ENCODE assay signal across 8 cellular contexts in the genomic region with DNA sequence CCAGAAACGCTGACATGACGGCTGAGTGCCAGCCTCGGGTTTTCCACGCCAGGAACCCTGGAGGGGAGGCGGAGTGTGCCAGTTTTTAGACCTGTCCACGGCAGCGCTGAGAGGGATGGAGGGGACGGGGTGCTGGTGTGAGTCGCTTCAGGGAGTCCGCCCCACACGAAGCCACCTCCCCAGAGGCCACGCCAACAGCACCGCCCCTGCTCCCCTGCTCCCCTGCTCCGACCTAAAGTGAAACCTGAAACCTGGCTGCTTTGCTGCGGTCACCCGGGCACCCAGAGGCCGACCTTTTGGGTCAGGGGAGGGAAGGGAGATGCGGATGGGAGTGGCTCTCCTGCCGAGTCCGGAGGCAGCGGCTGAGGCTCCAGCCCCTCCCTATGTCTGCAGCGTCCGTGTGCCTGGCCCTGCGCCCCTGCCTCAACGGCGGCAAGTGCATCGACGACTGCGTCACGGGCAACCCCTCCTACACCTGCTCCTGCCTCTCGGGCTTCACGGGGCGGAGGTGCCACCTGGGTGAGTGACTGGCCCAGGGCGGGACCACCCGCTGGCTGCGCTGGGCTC. TPM values are rescaled to one million over a fixed set of nuclear protein-coding genes. Genes with fewer than 3 reads are reported as not detected.
A peak's percentile ranks its signal among the peaks of the same experiment; 100 is the strongest.
DNase-seq lines count a peak whose midpoint lies in the region; ATAC-seq and TF ChIP-seq lines count a peak whose summit lies in the region.

No MANE protein-coding gene starts in this region.

- peak overlapping the region; percentile 76 for H3K4me3 Mint-ChIP-seq in activated CD4-positive, alpha-beta T cell treated with anti-CD3 and anti-CD28 coated beads, Interleukin-2, amount 10 ng/mL, durations not matched to agents 24 days and 14 days
- H3K4me3 Mint-ChIP-seq in endodermal cell: peak overlapping the region; percentile 17
- H3K4me3 Mint-ChIP-seq in osteocyte (ENCODE audit: unreplicated experiment): no peak overlapping the region

- H3K9me3 Mint-ChIP-seq in activated CD4-positive, alpha-beta T cell treated with anti-CD3 and anti-CD28 coated beads, Interleukin-2, amount 10 ng/mL, durations not matched to agents 24 days and 14 days: no peaks in the 10 kb centered on the region
- H3K9me3 Mint-ChIP-seq in endodermal cell: no peaks in the 10 kb centered on the region
- no peaks in the 10 kb centered on the region for H3K9me3 Mint-ChIP-seq in osteocyte (ENCODE audit: unreplicated experiment)

- H3K9ac ChIP-seq in endodermal cell (ENCODE audit: extremely low read depth, low read length, poor library complexity, severe bottlenecking): no peak overlapping the region

- H3K27me3 ChIP-seq in endodermal cell (ENCODE audit: control insufficient read depth, insufficient read depth, low read length, poor library complexity, severe bottlenecking) (peaks cover 38% of the 10 kb centered on the region), HAP-1 (ENCODE audit: low read depth) (no peaks in the 10 kb centered on the region; the same call in 1 of the 2 replicates)

- in situ Hi-C loops in HAP-1 (cut with MboI; ENCODE audit: low sequenced_read_pairs): loop anchor here (25.0 kb wide), 1 partner anchor 374 kb away; no protein-coding TSS in a partner anchor

- H3K36me3 ChIP-seq in endodermal cell (ENCODE audit: control insufficient read depth, insufficient read depth, low read length): no peaks in the 10 kb centered on the region
- H3K36me3 ChIP-seq in HAP-1 (replicated peaks): no peaks in the 10 kb centered on the region

- no peak overlapping the region for H3K27ac ChIP-seq in endodermal cell (ENCODE audit: low read depth, low read length)

- intact Hi-C loops in activated CD4-positive, alpha-beta T cell treated with anti-CD3 and anti-CD28 coated beads, Interleukin-2, amount 10 ng/mL, durations not matched to agents 24 days and 14 days (cut with micrococcal nuclease): no loop called here

- peaks cover 6% of the 10 kb centered on the region for H3K4me1 ChIP-seq in endodermal cell (ENCODE audit: control insufficient read depth, insufficient read depth, low read length)
- H3K4me1 ChIP-seq in HAP-1: no peaks in the 10 kb centered on the region

- ATAC-seq in GM19397 (IDR thresholded peaks at IDR 0.05; ENCODE audit: unreplicated experiment) (peak; percentile 61), HG03432 (IDR thresholded peaks at IDR 0.05; ENCODE audit: unreplicated experiment) (peak; percentile 81)

- peaks cover 4% of the 10 kb centered on the region for H3K36me3 Mint-ChIP-seq in activated CD4-positive, alpha-beta T cell treated with anti-CD3 and anti-CD28 coated beads, Interleukin-2, amount 10 ng/mL, durations not matched to agents 24 days and 14 days (ENCODE audit: low read depth)
- no peaks in the 10 kb centered on the region for H3K36me3 Mint-ChIP-seq in endodermal cell (ENCODE audit: low read depth)
- H3K36me3 Mint-ChIP-seq in osteocyte (ENCODE audit: unreplicated experiment): peaks cover 6% of the 10 kb centered on the region

- no peak overlapping the region for H3K27ac Mint-ChIP-seq in activated CD4-positive, alpha-beta T cell treated with anti-CD3 and anti-CD28 coated beads, Interleukin-2, amount 10 ng/mL, durations not matched to agents 24 days and 14 days
- H3K27ac Mint-ChIP-seq in endodermal cell (no peak overlapping the region), osteocyte (ENCODE audit: unreplicated experiment) (no peak overlapping the region)

- H3K4me3 ChIP-seq in endodermal cell (ENCODE audit: low read length) (peak overlapping the region; percentile 35), HAP-1 (no peak overlapping the region)

- H3K9me3 ChIP-seq in endodermal cell (ENCODE audit: control insufficient read depth, low read length): no peaks in the 10 kb centered on the region
- no peaks in the 10 kb centered on the region for H3K9me3 ChIP-seq in HAP-1

- 14 to 21% methylated on average over 11 to 36 of the region's 36 CpGs for WGBS in endodermal cell (ENCODE audit: insufficient coverage in 1 of 2, insufficient read length in 1 of 2), 2 experiments

- peak; percentile 94 for DNase-seq in activated CD4-positive, alpha-beta T cell treated with anti-CD3 and anti-CD28 coated beads, Interleukin-2, amount 10 ng/mL, durations not matched to agents 24 days and 14 days
- DNase-seq in endodermal cell (peak; percentile 87), osteocyte (ENCODE audit: extremely low spot score, unreplicated experiment) (peak; percentile 79), OCI-M1 (lab: John Stamatoyannopoulos, UW) (no peak), HAP-1 (ENCODE audit: low spot score in 2 of 2) (no peak), NK-92 (lab: John Stamatoyannopoulos, UW; ENCODE audit: unreplicated experiment) (no peak)

- TF ChIP-seq CTCF in endodermal cell (conservative IDR thresholded peaks at IDR 0.05) (no peak), osteocyte (IDR thresholded peaks at IDR 0.05) (no peak)

- H3K4me1 Mint-ChIP-seq in activated CD4-positive, alpha-beta T cell treated with anti-CD3 and anti-CD28 coated beads, Interleukin-2, amount 10 ng/mL, durations not matched to agents 24 days and 14 days: peaks cover 21% of the 10 kb centered on the region
- H3K4me1 Mint-ChIP-seq in endodermal cell (no peaks in the 10 kb centered on the region), osteocyte (ENCODE audit: unreplicated experiment) (no peaks in the 10 kb centered on the region)

- peaks cover 3% of the 10 kb centered on the region for H3K27me3 Mint-ChIP-seq in activated CD4-positive, alpha-beta T cell treated with anti-CD3 and anti-CD28 coated beads, Interleukin-2, amount 10 ng/mL, durations not matched to agents 24 days and 14 days
- peaks cover 41% of the 10 kb centered on the region for H3K27me3 Mint-ChIP-seq in endodermal cell (ENCODE audit: insufficient read depth)
- peaks cover 20% of the 10 kb centered on the region for H3K27me3 Mint-ChIP-seq in osteocyte (ENCODE audit: unreplicated experiment)

RNA-seq across cellular contexts. Expression of a gene that starts 38.1 kb away (rescaled TPM):
- 1.3 and 1.9 TPM in 2 replicates for total RNA-seq in activated CD4-positive, alpha-beta T cell treated with anti-CD3 and anti-CD28 coated beads, Interleukin-2, amount 10 ng/mL, durations not matched to agents 24 days and 14 days
- total RNA-seq in endodermal cell (1 to 10 TPM in 1 of 2 donors, under 1 TPM in 1; 0.66 to 4.5 TPM), osteocyte (17.6 and 19.4 TPM in 2 replicates)
- 0.96 TPM for polyA plus RNA-seq in endodermal cell (2013, experiment 1 of 2)
- polyA plus RNA-seq in endodermal cell (2013, experiment 2 of 2): 0.25 TPM

Comparison
In these comparisons a context has a peak if more than half of its experiments do, and no peak if none do; other contexts are left out.
1. DNase-seq: peak in activated CD4-positive, alpha-beta T cell treated with anti-CD3 and anti-CD28 coated beads, Interleukin-2, amount 10 ng/mL, durations not matched to agents 24 days and 14 days (single experiment), endodermal cell (single experiment) and osteocyte (single experiment); none in OCI-M1 (single experiment), HAP-1 (0 of 2) and NK-92 (single experiment).